Comparison of ENCODE assay signal across 1 cellular context in the genomic region with DNA sequence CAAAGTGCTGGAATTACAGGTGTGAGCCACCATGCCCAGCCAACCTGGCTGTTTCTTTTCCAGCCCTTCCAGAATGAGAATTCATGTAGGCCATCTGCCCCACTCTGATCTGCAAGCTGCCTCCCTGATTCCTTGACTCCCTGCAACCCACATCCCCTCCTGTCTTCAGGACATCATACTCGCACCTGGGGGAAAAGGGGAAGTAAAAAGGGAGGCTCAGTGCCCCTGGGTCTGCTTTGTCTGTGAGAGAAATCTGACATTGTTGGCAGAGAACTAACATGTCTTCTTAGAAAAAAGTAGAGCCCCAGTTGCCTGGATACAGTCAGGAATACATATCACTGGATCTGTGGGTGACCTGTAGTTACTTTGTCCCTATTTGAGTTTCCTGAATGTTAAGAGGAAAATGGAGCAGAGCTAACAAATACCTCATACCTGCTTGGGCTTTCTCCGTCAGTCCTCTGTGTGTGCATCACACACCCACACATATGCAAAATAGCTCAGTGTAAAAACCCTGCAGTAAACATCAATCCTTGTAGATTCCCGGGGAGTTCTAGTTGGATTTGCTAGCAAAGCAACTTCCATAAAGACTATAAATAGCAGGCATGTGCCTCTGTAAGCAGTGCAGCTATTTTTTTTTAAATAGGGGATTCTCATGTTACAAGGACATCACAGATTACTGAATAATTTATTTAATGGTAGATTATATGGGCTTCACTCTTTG.
TF ChIP-seq lines count a peak whose summit lies in the region.

No MANE protein-coding gene starts in this region.

TF ChIP-seq in HepG2, 621 proteins besides CTCF, POLR2A, EP300 and RAD21 (continued from another document):
- TF ChIP-seq ZBTB10 (CRISPR knock-in tag; IDR thresholded peaks at IDR 0.05; ENCODE audit: borderline replicate concordance) (no peak), ZFP36L1 (CRISPR knock-in tag; IDR thresholded peaks at IDR 0.05) (no peak), EZH2 (conservative IDR thresholded peaks at IDR 0.05; ENCODE audit: low read depth, low read length) (no peak), ZBTB34 (CRISPR knock-in tag; IDR thresholded peaks at IDR 0.05) (no peak)
- TF ChIP-seq, protein P1, sequence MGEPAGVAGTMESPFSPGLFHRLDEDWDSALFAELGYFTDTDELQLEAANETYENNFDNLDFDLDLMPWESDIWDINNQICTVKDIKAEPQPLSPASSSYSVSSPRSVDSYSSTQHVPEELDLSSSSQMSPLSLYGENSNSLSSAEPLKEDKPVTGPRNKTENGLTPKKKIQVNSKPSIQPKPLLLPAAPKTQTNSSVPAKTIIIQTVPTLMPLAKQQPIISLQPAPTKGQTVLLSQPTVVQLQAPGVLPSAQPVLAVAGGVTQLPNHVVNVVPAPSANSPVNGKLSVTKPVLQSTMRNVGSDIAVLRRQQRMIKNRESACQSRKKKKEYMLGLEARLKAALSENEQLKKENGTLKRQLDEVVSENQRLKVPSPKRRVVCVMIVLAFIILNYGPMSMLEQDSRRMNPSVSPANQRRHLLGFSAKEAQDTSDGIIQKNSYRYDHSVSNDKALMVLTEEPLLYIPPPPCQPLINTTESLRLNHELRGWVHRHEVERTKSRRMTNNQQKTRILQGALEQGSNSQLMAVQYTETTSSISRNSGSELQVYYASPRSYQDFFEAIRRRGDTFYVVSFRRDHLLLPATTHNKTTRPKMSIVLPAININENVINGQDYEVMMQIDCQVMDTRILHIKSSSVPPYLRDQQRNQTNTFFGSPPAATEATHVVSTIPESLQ (CRISPR knock-in tag; conservative IDR thresholded peaks at IDR 0.05): no peak
- TF ChIP-seq, protein P2, sequence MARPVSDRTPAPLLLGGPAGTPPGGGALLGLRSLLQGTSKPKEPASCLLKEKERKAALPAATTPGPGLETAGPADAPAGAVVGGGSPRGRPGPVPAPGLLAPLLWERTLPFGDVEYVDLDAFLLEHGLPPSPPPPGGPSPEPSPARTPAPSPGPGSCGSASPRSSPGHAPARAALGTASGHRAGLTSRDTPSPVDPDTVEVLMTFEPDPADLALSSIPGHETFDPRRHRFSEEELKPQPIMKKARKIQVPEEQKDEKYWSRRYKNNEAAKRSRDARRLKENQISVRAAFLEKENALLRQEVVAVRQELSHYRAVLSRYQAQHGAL (CRISPR knock-in tag; IDR thresholded peaks at IDR 0.05; ENCODE audit: not compliant biosample characterization): no peak
TF ChIP-seq in HepG2: peak in this region for 0.
